9 cellular contexts compared by ENCODE assay signal in genomic region chr3:105837143-105837740, GRCh38. TPM values are rescaled to one million over a fixed set of nuclear protein-coding genes. Genes with fewer than 3 reads are reported as not detected.
A peak's percentile ranks its signal among the peaks of the same experiment; 100 is the strongest.
DNase-seq lines count a peak whose midpoint lies in the region; ATAC-seq and FAIRE-seq lines count a peak whose summit lies in the region.
"Had no signal": no experiment of that assay in that cellular context is flagged by ENCODE, and none has a peak within 500 bp of the region (broad histone marks: within the 10 kb centered on the region; RNA-seq: fewer than 3 reads in every experiment).

No MANE protein-coding gene starts in this region.

- H3K27me3 Mint-ChIP-seq in immature natural killer cell (ENCODE audit: low read depth in 3 of 3), result no peaks in the 10 kb centered on the region

- no peak for FAIRE-seq in frontal cortex (lab: Jason Lieb, UNC)
- FAIRE-seq: K562 had no signal

- H3K36me3 Mint-ChIP-seq in immature natural killer cell, result peaks cover 20 to 40% (median 23%) of the 10 kb centered on the region in 3 donors

- DNase-seq in NAMALWA (ENCODE audit: low spot score) (peak; percentile 74), immature natural killer cell (no peak), hypothalamus (lab: John Stamatoyannopoulos, UW) (no peak), frontal cortex (ENCODE audit: low spot score in 2 of 2) (no peak), LoVo (ENCODE audit: low spot score) (no peak)
- DNase-seq in activated CD4-positive, alpha-beta T cell treated with anti-CD3 and anti-CD28 coated beads for 1 hour, result no peak

- H3K27ac Mint-ChIP-seq in immature natural killer cell, result peak overlapping the region; percentile 36 to 91 (median 78)

- peaks cover 59 to 89% of the 10 kb centered on the region in 2 donors for H3K4me1 Mint-ChIP-seq in immature natural killer cell

- ATAC-seq in GM18517 (IDR thresholded peaks at IDR 0.05; ENCODE audit: unreplicated experiment) (peak; percentile 99), GM21619 (IDR thresholded peaks at IDR 0.05; ENCODE audit: unreplicated experiment) (peak; percentile 93)
- ATAC-seq: K562 had no signal

- H3K4me3 Mint-ChIP-seq in immature natural killer cell, result peak overlapping the region in 2 of 5 donors; percentile 10 to 83

- no peaks in the 10 kb centered on the region for H3K9me3 Mint-ChIP-seq in immature natural killer cell

RNA-seq across cellular contexts. Expression of gene CBLB, which starts 31.6 kb away (rescaled TPM):
- polyA plus RNA-seq in immature natural killer cell, result 10 to 100 TPM; 27.7 to 62.4 (median 31.5) TPM
- total RNA-seq in frontal cortex, result 22.0 TPM
